In the genomic region with DNA sequence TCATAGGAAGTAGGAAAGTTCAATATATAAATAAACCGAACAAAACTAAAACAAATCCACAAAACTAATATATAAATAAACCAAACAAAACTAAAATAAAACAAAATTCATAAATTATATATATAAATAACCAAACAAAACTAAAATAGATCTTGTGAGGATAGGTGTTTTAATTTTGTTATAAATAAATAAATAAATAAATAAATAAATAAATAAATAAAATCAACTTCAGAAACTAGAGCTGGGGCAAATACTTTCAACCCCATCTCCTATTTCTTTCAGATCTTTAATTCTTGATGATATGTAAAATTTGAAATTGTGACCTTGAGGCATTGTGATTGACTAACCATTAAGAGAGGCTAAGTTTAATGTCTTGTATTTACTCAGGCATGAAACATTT, we compare ENCODE assay signal across 1 cellular context.
TF ChIP-seq lines count a peak whose summit lies in the region.

No MANE protein-coding gene starts in this region.

TF ChIP-seq in HEK293, 187 proteins besides CTCF, POLR2A, EP300 and RAD21 (continued from another document and continues in another):
- TF ChIP-seq ZSCAN18 (tag by site-specific recombination; IDR thresholded peaks at IDR 0.05) (no peak), ZNF544 (tag by site-specific recombination; IDR thresholded peaks at IDR 0.05) (no peak), ZNF791 (tag by site-specific recombination; IDR thresholded peaks at IDR 0.05) (no peak), ZNF266 (tag by site-specific recombination; IDR thresholded peaks at IDR 0.05; ENCODE audit: low read depth) (0 out of 2 replicates have a peak, but pooled peaks have one; percentile 42), ZNF530 (tag by site-specific recombination; IDR thresholded peaks at IDR 0.05; ENCODE audit: low read depth) (0 out of 2 replicates have a peak, but pooled peaks have one; percentile 52), SCRT2 (tag by site-specific recombination; IDR thresholded peaks at IDR 0.05) (no peak), ZNF747 (tag by site-specific recombination; IDR thresholded peaks at IDR 0.05) (no peak), ZBTB20 (tag by site-specific recombination; IDR thresholded peaks at IDR 0.05) (no peak), ZNF521 (tag by site-specific recombination; IDR thresholded peaks at IDR 0.05) (no peak), ZXDB (tag by site-specific recombination; IDR thresholded peaks at IDR 0.05) (peak; percentile 65; the same call in 1 of the 2 replicates), GLI4 (tag by site-specific recombination; IDR thresholded peaks at IDR 0.05) (no peak), ZNF16 (tag by site-specific recombination; IDR thresholded peaks at IDR 0.05; ENCODE audit: low read depth) (no peak), ZNF140 (tag by site-specific recombination; IDR thresholded peaks at IDR 0.05) (peak; percentile 92), ZNF830 (tag by site-specific recombination; IDR thresholded peaks at IDR 0.05; ENCODE audit: low read depth) (no peak), IKZF3 (tag by site-specific recombination; IDR thresholded peaks at IDR 0.05) (no peak), ZFHX2 (tag by site-specific recombination; conservative IDR thresholded peaks at IDR 0.05) (no peak), ZNF211 (tag by site-specific recombination; IDR thresholded peaks at IDR 0.05; ENCODE audit: low read depth) (no peak), ZNF311 (tag by site-specific recombination; IDR thresholded peaks at IDR 0.05; ENCODE audit: borderline replicate concordance) (no peak), ZNF155 (tag by site-specific recombination; IDR thresholded peaks at IDR 0.05) (no peak), HOXC10 (CRISPR knock-in tag; IDR thresholded peaks at IDR 0.05) (no peak), GFI1B (tag by site-specific recombination; IDR thresholded peaks at IDR 0.05) (no peak), FEZF1 (tag by site-specific recombination; IDR thresholded peaks at IDR 0.05) (no peak), GLI2 (tag by site-specific recombination; IDR thresholded peaks at IDR 0.05; ENCODE audit: borderline replicate concordance, low read depth) (no peak; the same call in 1 of the 2 replicates), KLF8 (tag by site-specific recombination; IDR thresholded peaks at IDR 0.05) (no peak), ZNF138 (tag by site-specific recombination; IDR thresholded peaks at IDR 0.05; ENCODE audit: borderline replicate concordance) (0 out of 2 replicates have a peak, but pooled peaks have one; percentile 24), ZNF558 (tag by site-specific recombination; IDR thresholded peaks at IDR 0.05) (0 out of 2 replicates have a peak, but pooled peaks have one; percentile 49), BCL11B (tag by site-specific recombination; IDR thresholded peaks at IDR 0.05; ENCODE audit: low read depth) (no peak), ZNF324 (tag by site-specific recombination; IDR thresholded peaks at IDR 0.05) (no peak), ZNF248 (tag by site-specific recombination; IDR thresholded peaks at IDR 0.05) (no peak), ZNF777 (tag by site-specific recombination; IDR thresholded peaks at IDR 0.05; ENCODE audit: borderline replicate concordance) (no peak), ZNF510 (tag by site-specific recombination; IDR thresholded peaks at IDR 0.05; ENCODE audit: insufficient replicate concordance) (peak; percentile 85), ZSCAN5A (tag by site-specific recombination; IDR thresholded peaks at IDR 0.05) (no peak), GLIS2 (tag by site-specific recombination; IDR thresholded peaks at IDR 0.05) (no peak), RBAK (tag by site-specific recombination; IDR thresholded peaks at IDR 0.05) (no peak), ZNF654 (tag by site-specific recombination; IDR thresholded peaks at IDR 0.05; ENCODE audit: low read depth) (peak; percentile 24), MYNN (tag by site-specific recombination; IDR thresholded peaks at IDR 0.05; ENCODE audit: borderline replicate concordance) (no peak), ZNF214 (tag by site-specific recombination; IDR thresholded peaks at IDR 0.05; ENCODE audit: borderline replicate concordance) (no peak), ZFP37 (tag by site-specific recombination; IDR thresholded peaks at IDR 0.05) (peak; percentile 84; the same call in 1 of the 2 replicates), KLF1 (tag by site-specific recombination; IDR thresholded peaks at IDR 0.05) (no peak), ZNF560 (tag by site-specific recombination; IDR thresholded peaks at IDR 0.05; ENCODE audit: borderline replicate concordance) (0 out of 2 replicates have a peak, but pooled peaks have one; percentile 23), ZNF623 (tag by site-specific recombination; IDR thresholded peaks at IDR 0.05) (peak; percentile 82), PRDM1 (tag by site-specific recombination; IDR thresholded peaks at IDR 0.05) (no peak), ZBTB26 (tag by site-specific recombination; optimal IDR thresholded peaks at IDR 0.05) (no peak), ZNF146 (tag by site-specific recombination; IDR thresholded peaks at IDR 0.05) (no peak), ZNF639 (tag by site-specific recombination; IDR thresholded peaks at IDR 0.05) (no peak), TSHZ1 (tag by site-specific recombination; IDR thresholded peaks at IDR 0.05; ENCODE audit: borderline replicate concordance) (no peak), ZNF112 (tag by site-specific recombination; IDR thresholded peaks at IDR 0.05) (no peak), ZNF350 (tag by site-specific recombination; IDR thresholded peaks at IDR 0.05) (no peak)
- TF ChIP-seq, protein P1, sequence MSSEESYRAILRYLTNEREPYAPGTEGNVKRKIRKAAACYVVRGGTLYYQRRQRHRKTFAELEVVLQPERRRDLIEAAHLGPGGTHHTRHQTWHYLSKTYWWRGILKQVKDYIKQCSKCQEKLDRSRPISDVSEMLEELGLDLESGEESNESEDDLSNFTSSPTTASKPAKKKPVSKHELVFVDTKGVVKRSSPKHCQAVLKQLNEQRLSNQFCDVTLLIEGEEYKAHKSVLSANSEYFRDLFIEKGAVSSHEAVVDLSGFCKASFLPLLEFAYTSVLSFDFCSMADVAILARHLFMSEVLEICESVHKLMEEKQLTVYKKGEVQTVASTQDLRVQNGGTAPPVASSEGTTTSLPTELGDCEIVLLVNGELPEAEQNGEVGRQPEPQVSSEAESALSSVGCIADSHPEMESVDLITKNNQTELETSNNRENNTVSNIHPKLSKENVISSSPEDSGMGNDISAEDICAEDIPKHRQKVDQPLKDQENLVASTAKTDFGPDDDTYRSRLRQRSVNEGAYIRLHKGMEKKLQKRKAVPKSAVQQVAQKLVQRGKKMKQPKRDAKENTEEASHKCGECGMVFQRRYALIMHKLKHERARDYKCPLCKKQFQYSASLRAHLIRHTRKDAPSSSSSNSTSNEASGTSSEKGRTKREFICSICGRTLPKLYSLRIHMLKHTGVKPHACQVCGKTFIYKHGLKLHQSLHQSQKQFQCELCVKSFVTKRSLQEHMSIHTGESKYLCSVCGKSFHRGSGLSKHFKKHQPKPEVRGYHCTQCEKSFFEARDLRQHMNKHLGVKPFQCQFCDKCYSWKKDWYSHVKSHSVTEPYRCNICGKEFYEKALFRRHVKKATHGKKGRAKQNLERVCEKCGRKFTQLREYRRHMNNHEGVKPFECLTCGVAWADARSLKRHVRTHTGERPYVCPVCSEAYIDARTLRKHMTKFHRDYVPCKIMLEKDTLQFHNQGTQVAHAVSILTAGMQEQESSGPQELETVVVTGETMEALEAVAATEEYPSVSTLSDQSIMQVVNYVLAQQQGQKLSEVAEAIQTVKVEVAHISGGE (tag by site-specific recombination; conservative IDR thresholded peaks at IDR 0.05; ENCODE audit: low read depth) = peak; percentile 80
- TF ChIP-seq, protein P2, sequence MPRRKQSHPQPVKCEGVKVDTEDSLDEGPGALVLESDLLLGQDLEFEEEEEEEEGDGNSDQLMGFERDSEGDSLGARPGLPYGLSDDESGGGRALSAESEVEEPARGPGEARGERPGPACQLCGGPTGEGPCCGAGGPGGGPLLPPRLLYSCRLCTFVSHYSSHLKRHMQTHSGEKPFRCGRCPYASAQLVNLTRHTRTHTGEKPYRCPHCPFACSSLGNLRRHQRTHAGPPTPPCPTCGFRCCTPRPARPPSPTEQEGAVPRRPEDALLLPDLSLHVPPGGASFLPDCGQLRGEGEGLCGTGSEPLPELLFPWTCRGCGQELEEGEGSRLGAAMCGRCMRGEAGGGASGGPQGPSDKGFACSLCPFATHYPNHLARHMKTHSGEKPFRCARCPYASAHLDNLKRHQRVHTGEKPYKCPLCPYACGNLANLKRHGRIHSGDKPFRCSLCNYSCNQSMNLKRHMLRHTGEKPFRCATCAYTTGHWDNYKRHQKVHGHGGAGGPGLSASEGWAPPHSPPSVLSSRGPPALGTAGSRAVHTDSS (tag by site-specific recombination; IDR thresholded peaks at IDR 0.05) = no peak
- TF ChIP-seq, protein P3, sequence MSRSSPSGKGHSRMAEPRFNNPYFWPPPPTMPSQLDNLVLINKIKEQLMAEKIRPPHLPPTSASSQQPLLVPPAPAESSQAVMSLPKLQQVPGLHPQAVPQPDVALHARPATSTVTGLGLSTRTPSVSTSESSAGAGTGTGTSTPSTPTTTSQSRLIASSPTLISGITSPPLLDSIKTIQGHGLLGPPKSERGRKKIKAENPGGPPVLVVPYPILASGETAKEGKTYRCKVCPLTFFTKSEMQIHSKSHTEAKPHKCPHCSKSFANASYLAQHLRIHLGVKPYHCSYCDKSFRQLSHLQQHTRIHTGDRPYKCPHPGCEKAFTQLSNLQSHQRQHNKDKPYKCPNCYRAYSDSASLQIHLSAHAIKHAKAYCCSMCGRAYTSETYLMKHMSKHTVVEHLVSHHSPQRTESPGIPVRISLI (tag by site-specific recombination; IDR thresholded peaks at IDR 0.05) = no peak
- TF ChIP-seq, protein P4, sequence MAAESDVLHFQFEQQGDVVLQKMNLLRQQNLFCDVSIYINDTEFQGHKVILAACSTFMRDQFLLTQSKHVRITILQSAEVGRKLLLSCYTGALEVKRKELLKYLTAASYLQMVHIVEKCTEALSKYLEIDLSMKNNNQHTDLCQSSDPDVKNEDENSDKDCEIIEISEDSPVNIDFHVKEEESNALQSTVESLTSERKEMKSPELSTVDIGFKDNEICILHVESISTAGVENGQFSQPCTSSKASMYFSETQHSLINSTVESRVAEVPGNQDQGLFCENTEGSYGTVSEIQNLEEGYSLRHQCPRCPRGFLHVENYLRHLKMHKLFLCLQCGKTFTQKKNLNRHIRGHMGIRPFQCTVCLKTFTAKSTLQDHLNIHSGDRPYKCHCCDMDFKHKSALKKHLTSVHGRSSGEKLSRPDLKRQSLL (tag by site-specific recombination; IDR thresholded peaks at IDR 0.05) = no peak
